ENCODE assay signal across 35 cellular contexts in the genomic region with DNA sequence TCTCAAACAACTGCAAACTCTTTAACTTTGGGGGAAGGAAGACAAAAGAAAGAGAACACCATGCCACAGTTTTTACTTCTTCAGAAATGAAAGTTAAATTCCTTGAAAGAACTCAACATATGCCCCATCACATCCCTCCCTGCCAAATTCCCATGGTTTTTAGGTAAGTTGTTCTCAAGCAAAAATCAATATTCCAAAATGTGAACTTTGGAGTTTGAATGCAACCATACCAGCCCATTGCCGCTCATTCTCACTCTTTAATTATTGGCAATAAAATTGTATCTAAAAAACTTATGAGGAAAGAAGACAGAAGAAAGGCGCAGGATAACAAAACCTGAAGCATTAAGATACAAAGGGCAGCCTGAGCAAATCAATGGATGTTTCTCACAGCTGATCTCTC.
"Had no signal": no experiment of that assay in that cellular context is flagged by ENCODE, and none has a peak within 500 bp of the region (broad histone marks: within the 10 kb centered on the region; RNA-seq: fewer than 3 reads in every experiment).

No MANE protein-coding gene starts in this region.

- H3K4me3 Mint-ChIP-seq: activated B cell treated with CpG ODN at 0.5 μM for 24 hours; activated CD4-positive, alpha-beta memory T cell treated with anti-CD3 and anti-CD28 coated beads for 36 hours; activated CD4-positive, alpha-beta T cell treated with anti-CD3 and anti-CD28 coated beads, Interleukin-2, amount 10 ng/mL, durations not matched to agents 24 days and 14 days; activated CD8-positive, alpha-beta T cell treated with anti-CD3 and anti-CD28 coated beads for 36 hours; activated naive CD4-positive, alpha-beta T cell treated with anti-CD3 and anti-CD28 coated beads for 36 hours; activated naive CD8-positive, alpha-beta T cell treated with anti-CD3 and anti-CD28 coated beads for 36 hours; activated T-cell treated with anti-CD3 and anti-CD28 coated beads, Interleukin-2, amount 50 U/mL, for 4 hours; activated T-cell treated with anti-CD3 and anti-CD28 coated beads, Interleukin-2, amount 50 U/mL, for 72 hours; activated T-helper 1 cell treated with anti-CD3 and anti-CD28 coated beads, Interleukin-12 subunit alpha, Interleukin-12 subunit beta, Interleukin-2, Interleukin-4 antibody, amounts not matched to agents 30 ng/mL and 10 ng/mL and 1 ng/mL, durations not matched to agents 14 hours and 24 hours and 36 hours; activated T-helper 17 cell treated with anti-CD3 and anti-CD28 coated beads, Interleukin-2, amount 50 U/mL, for 72 hours; T-helper 1 cell treated with Interleukin-12 subunit alpha and Interleukin-12 subunit beta and Interleukin-4 antibody, amounts not matched to agents 30 μg/mL and 1 μg/mL, for 36 hours; T-helper 2 cell treated with Interferon-gamma antibody and Interleukin-4, amounts not matched to agents 5 μg/mL and 100 μg/mL, for 36 hours had no signal

- H3K9me3 ChIP-seq: adrenal gland, body of pancreas, breast epithelium had no signal

- ATAC-seq: activated CD8-positive, alpha-beta T cell treated with anti-CD3 and anti-CD28 coated beads for 36 hours; activated naive CD4-positive, alpha-beta T cell treated with anti-CD3 and anti-CD28 coated beads, Interleukin-2, amount 50 U/mL, for 72 hours; activated T-cell treated with anti-CD3 and anti-CD28 coated beads, Interleukin-2, amount 50 U/mL, for 4 hours; activated T-cell treated with anti-CD3 and anti-CD28 coated beads, Interleukin-2, amount 50 U/mL, for 72 hours; activated T-helper 17 cell treated with anti-CD3 and anti-CD28 coated beads, Interleukin-2, amount 50 U/mL, for 72 hours; body of pancreas had no signal

- H3K4me3 ChIP-seq: adrenal gland, body of pancreas, breast epithelium had no signal

- DNase-seq: activated B cell treated with CpG ODN at 0.5 μM for 24 hours; activated CD4-positive, alpha-beta memory T cell treated with anti-CD3 and anti-CD28 coated beads for 36 hours; activated CD4-positive, alpha-beta T cell treated with anti-CD3 and anti-CD28 coated beads for 4 hours; activated CD4-positive, alpha-beta T cell treated with anti-CD3 and anti-CD28 coated beads, Interleukin-2, amount 10 ng/mL, durations not matched to agents 24 days and 14 days; activated CD4-positive, alpha-beta T cell treated with anti-CD3 and anti-CD28 coated beads, Interleukin-2, amount 50 U/mL, for 1 hour; activated CD4-positive, alpha-beta T cell treated with anti-CD3 and anti-CD28 coated beads, Interleukin-2, amount 50 U/mL, for 4 hours; activated CD4-positive, CD25-positive, alpha-beta regulatory T cell treated with anti-CD3 and anti-CD28 coated beads, Interleukin-2, amount 50 U/mL, for 72 hours; activated CD8-positive, alpha-beta memory T cell treated with anti-CD3 and anti-CD28 coated beads, Interleukin-2, amount 50 U/mL, for 4 hours; activated CD8-positive, alpha-beta T cell treated with anti-CD3 and anti-CD28 coated beads for 36 hours; activated effector memory CD4-positive, alpha-beta T cell treated with anti-CD3 and anti-CD28 coated beads, Interleukin-2, amount 50 U/mL, for 16 hours; activated gamma-delta T cell treated with Interleukin-2 at 50 U/mL for 16 hours; activated naive CD4-positive, alpha-beta T cell; activated naive CD4-positive, alpha-beta T cell treated with anti-CD3 and anti-CD28 coated beads for 36 hours; activated naive CD4-positive, alpha-beta T cell treated with anti-CD3 and anti-CD28 coated beads, Interleukin-2, amount 50 U/mL, for 16 hours; activated naive CD8-positive, alpha-beta T cell treated with anti-CD3 and anti-CD28 coated beads for 36 hours; activated T-cell treated with anti-CD3 and anti-CD28 coated beads for 4 hours; activated T-cell treated with anti-CD3 and anti-CD28 coated beads, Interleukin-2, amount 50 U/mL, for 1 hour; activated T-cell treated with anti-CD3 and anti-CD28 coated beads, Interleukin-2, amount 50 U/mL, for 4 hours; activated T-cell treated with anti-CD3 and anti-CD28 coated beads, Interleukin-2, amount 50 U/mL, for 72 hours; adrenal gland; amniotic stem cell; aorta; body of pancreas; brain microvascular endothelial cell; central memory CD4-positive, alpha-beta T cell; T-helper 1 cell; T-helper 2 cell; T-helper 9 cell had no signal

- H3K4me1 Mint-ChIP-seq: activated CD4-positive, alpha-beta T cell treated with anti-CD3 and anti-CD28 coated beads, Interleukin-2, amount 10 ng/mL, durations not matched to agents 24 days and 14 days; activated naive CD8-positive, alpha-beta T cell treated with anti-CD3 and anti-CD28 coated beads for 36 hours; activated T-helper 17 cell treated with anti-CD3 and anti-CD28 coated beads, Interleukin-2, amount 50 U/mL, for 72 hours had no signal

- H3K36me3 ChIP-seq: adrenal gland, brain microvascular endothelial cell, breast epithelium had no signal

- H3K4me1 ChIP-seq: body of pancreas, breast epithelium had no signal

- H3K27me3 ChIP-seq: adrenal gland, body of pancreas, brain microvascular endothelial cell, breast epithelium had no signal

- H3K36me3 Mint-ChIP-seq: activated CD4-positive, alpha-beta memory T cell treated with anti-CD3 and anti-CD28 coated beads for 36 hours; activated naive CD4-positive, alpha-beta T cell treated with anti-CD3 and anti-CD28 coated beads, Interleukin-2, amount 50 U/mL, for 72 hours; activated naive CD8-positive, alpha-beta T cell treated with anti-CD3 and anti-CD28 coated beads for 36 hours had no signal

- H3K27ac Mint-ChIP-seq: activated B cell treated with CpG ODN at 0.5 μM for 24 hours; activated CD4-positive, alpha-beta memory T cell treated with anti-CD3 and anti-CD28 coated beads for 36 hours; activated CD4-positive, alpha-beta T cell treated with anti-CD3 and anti-CD28 coated beads, Interleukin-2, amount 10 ng/mL, durations not matched to agents 24 days and 14 days; activated CD8-positive, alpha-beta T cell treated with anti-CD3 and anti-CD28 coated beads for 36 hours; activated naive CD4-positive, alpha-beta T cell treated with anti-CD3 and anti-CD28 coated beads for 36 hours; activated naive CD4-positive, alpha-beta T cell treated with anti-CD3 and anti-CD28 coated beads, Interleukin-2, amount 50 U/mL, for 72 hours; activated naive CD8-positive, alpha-beta T cell treated with anti-CD3 and anti-CD28 coated beads for 36 hours; activated T-cell treated with anti-CD3 and anti-CD28 coated beads, Interleukin-2, amount 50 U/mL, for 72 hours; activated T-helper 1 cell treated with anti-CD3 and anti-CD28 coated beads, Interleukin-12 subunit alpha, Interleukin-12 subunit beta, Interleukin-2, Interleukin-4 antibody, amounts not matched to agents 30 ng/mL and 10 ng/mL and 1 ng/mL, durations not matched to agents 14 hours and 24 hours and 36 hours; activated T-helper 17 cell treated with anti-CD3 and anti-CD28 coated beads, Interleukin-2, amount 50 U/mL, for 72 hours; T-helper 1 cell treated with Interleukin-12 subunit alpha and Interleukin-12 subunit beta and Interleukin-4 antibody, amounts not matched to agents 30 μg/mL and 1 μg/mL, for 36 hours; T-helper 2 cell treated with Interferon-gamma antibody and Interleukin-4, amounts not matched to agents 5 μg/mL and 100 μg/mL, for 36 hours had no signal

- H3K9me3 Mint-ChIP-seq: activated B cell treated with CpG ODN at 0.5 μM for 24 hours; activated CD4-positive, alpha-beta memory T cell treated with anti-CD3 and anti-CD28 coated beads for 36 hours; activated CD8-positive, alpha-beta T cell treated with anti-CD3 and anti-CD28 coated beads for 36 hours; activated naive CD4-positive, alpha-beta T cell treated with anti-CD3 and anti-CD28 coated beads for 36 hours; activated naive CD4-positive, alpha-beta T cell treated with anti-CD3 and anti-CD28 coated beads, Interleukin-2, amount 50 U/mL, for 72 hours; activated naive CD8-positive, alpha-beta T cell treated with anti-CD3 and anti-CD28 coated beads for 36 hours; activated T-cell treated with anti-CD3 and anti-CD28 coated beads, Interleukin-2, amount 50 U/mL, for 4 hours; activated T-helper 1 cell treated with anti-CD3 and anti-CD28 coated beads, Interleukin-12 subunit alpha, Interleukin-12 subunit beta, Interleukin-2, Interleukin-4 antibody, amounts not matched to agents 30 ng/mL and 10 ng/mL and 1 ng/mL, durations not matched to agents 14 hours and 24 hours and 36 hours; activated T-helper 17 cell treated with anti-CD3 and anti-CD28 coated beads, Interleukin-2, amount 50 U/mL, for 72 hours; T-helper 1 cell treated with Interleukin-12 subunit alpha and Interleukin-12 subunit beta and Interleukin-4 antibody, amounts not matched to agents 30 μg/mL and 1 μg/mL, for 36 hours; T-helper 2 cell treated with Interferon-gamma antibody and Interleukin-4, amounts not matched to agents 5 μg/mL and 100 μg/mL, for 36 hours had no signal

- H3K27ac ChIP-seq: adrenal gland, body of pancreas, brain microvascular endothelial cell, breast epithelium, VCaP had no signal

- H3K27me3 Mint-ChIP-seq: activated B cell treated with CpG ODN at 0.5 μM for 24 hours; activated naive CD8-positive, alpha-beta T cell treated with anti-CD3 and anti-CD28 coated beads for 36 hours had no signal
